ENCODE assay signal across 8 cellular contexts in genomic region chr16:11913425-11914079, GRCh38. TPM values are rescaled to one million over a fixed set of nuclear protein-coding genes. Genes with fewer than 3 reads are reported as not detected.
DNase-seq lines count a peak whose midpoint lies in the region; ATAC-seq lines count a peak whose summit lies in the region.

No MANE protein-coding gene starts in this region.

- peak overlapping the region; percentile 97 for H3K4me3 Mint-ChIP-seq in activated T-helper 17 cell treated with anti-CD3 and anti-CD28 coated beads, Interleukin-2, amount 50 U/mL, for 72 hours

- no peaks in the 10 kb centered on the region for H3K36me3 ChIP-seq in subcutaneous abdominal adipose tissue (ENCODE audit: control insufficient read depth in 5 of 5, insufficient read depth in 5 of 5, low read length in 5 of 5)

- H3K36me3 Mint-ChIP-seq in activated T-helper 17 cell treated with anti-CD3 and anti-CD28 coated beads, Interleukin-2, amount 50 U/mL, for 72 hours (ENCODE audit: low read depth): peaks cover 61% of the 10 kb centered on the region

- H3K27me3 Mint-ChIP-seq in activated T-helper 17 cell treated with anti-CD3 and anti-CD28 coated beads, Interleukin-2, amount 50 U/mL, for 72 hours: no peaks in the 10 kb centered on the region

- peak; percentile 21 for ATAC-seq in activated T-helper 17 cell treated with anti-CD3 and anti-CD28 coated beads, Interleukin-2, amount 50 U/mL, for 72 hours (replicated peaks)
- ATAC-seq in GM18519 (IDR thresholded peaks at IDR 0.05; ENCODE audit: low FRiP score, unreplicated experiment): no peak
- ATAC-seq in HG03354 (IDR thresholded peaks at IDR 0.05; ENCODE audit: poor library complexity, severe bottlenecking, unreplicated experiment): no peak

- H3K27ac ChIP-seq in subcutaneous abdominal adipose tissue (ENCODE audit: low read depth, low read length): no peak overlapping the region

- no peaks in the 10 kb centered on the region for H3K27me3 ChIP-seq in subcutaneous abdominal adipose tissue (ENCODE audit: control insufficient read depth in 5 of 5, insufficient read depth in 4 of 5, low read length in 5 of 5)

- H3K4me1 ChIP-seq in subcutaneous abdominal adipose tissue (ENCODE audit: control insufficient read depth in 5 of 5, insufficient read depth in 5 of 5, low read length in 5 of 5): peaks cover 13 to 53% (median 51%) of the 10 kb centered on the region in 5 donors

- H3K9ac ChIP-seq in subcutaneous abdominal adipose tissue (ENCODE audit: low read length in 5 of 5): peak overlapping the region in 4 of 5 donors; percentile 81 to 91 (median 84)

- H3K27ac Mint-ChIP-seq in activated T-helper 17 cell treated with anti-CD3 and anti-CD28 coated beads, Interleukin-2, amount 50 U/mL, for 72 hours: peak overlapping the region; percentile 95

- H3K4me1 Mint-ChIP-seq in activated T-helper 17 cell treated with anti-CD3 and anti-CD28 coated beads, Interleukin-2, amount 50 U/mL, for 72 hours: peaks cover 32% of the 10 kb centered on the region

- DNase-seq in stimulated activated CD4-positive, alpha-beta T cell treated with anti-CD3 and anti-CD28 coated beads, Interleukin-1b, Interleukin-23, amount 100 ng/mL, for 48 hours: peak; percentile 16
- no peak for DNase-seq in stimulated activated CD4-positive, alpha-beta T cell treated with anti-CD3 and anti-CD28 coated beads, Interleukin-2, amount 100 ng/mL, for 24 hours
- DNase-seq in islet precursor cell (peak; percentile 71), NCI-H1105 (lab: John Stamatoyannopoulos, UW) (no peak)

- no peaks in the 10 kb centered on the region for H3K9me3 ChIP-seq in subcutaneous abdominal adipose tissue (ENCODE audit: control insufficient read depth in 5 of 5, low read length in 5 of 5)

- peak overlapping the region; percentile 70 to 89 (median 85) for H3K4me3 ChIP-seq in subcutaneous abdominal adipose tissue (ENCODE audit: low read depth in 1 of 5, low read length in 5 of 5)

- no peaks in the 10 kb centered on the region for H3K9me3 Mint-ChIP-seq in activated T-helper 17 cell treated with anti-CD3 and anti-CD28 coated beads, Interleukin-2, amount 50 U/mL, for 72 hours

RNA-seq across cellular contexts. Expression of gene GSPT1, which starts 2.2 kb away (rescaled TPM):
- 100 to 1,000 TPM; 115 to 209 TPM for total RNA-seq in activated T-helper 17 cell treated with anti-CD3 and anti-CD28 coated beads, Interleukin-2, amount 50 U/mL, for 72 hours

RNA-seq across cellular contexts. Expression of gene NPIPB2, which starts 28.3 kb away (rescaled TPM):
- 10 to 100 TPM; 14.3 to 21.8 TPM for total RNA-seq in activated T-helper 17 cell treated with anti-CD3 and anti-CD28 coated beads, Interleukin-2, amount 50 U/mL, for 72 hours

RNA-seq across cellular contexts. Expression of gene TNFRSF17, which starts 51.5 kb away (rescaled TPM):
- not detected for total RNA-seq in activated T-helper 17 cell treated with anti-CD3 and anti-CD28 coated beads, Interleukin-2, amount 50 U/mL, for 72 hours

Comparison
In these comparisons a context has a peak if more than half of its experiments do, and no peak if none do; other contexts are left out.
1. DNase-seq: peak in stimulated activated CD4-positive, alpha-beta T cell treated with anti-CD3 and anti-CD28 coated beads, Interleukin-1b, Interleukin-23, amount 100 ng/mL, for 48 hours (single experiment) and islet precursor cell (single experiment); none in stimulated activated CD4-positive, alpha-beta T cell treated with anti-CD3 and anti-CD28 coated beads, Interleukin-2, amount 100 ng/mL, for 24 hours (0 of 2) and NCI-H1105 (single experiment).